14 cellular contexts compared by ENCODE assay signal in the genomic region with DNA sequence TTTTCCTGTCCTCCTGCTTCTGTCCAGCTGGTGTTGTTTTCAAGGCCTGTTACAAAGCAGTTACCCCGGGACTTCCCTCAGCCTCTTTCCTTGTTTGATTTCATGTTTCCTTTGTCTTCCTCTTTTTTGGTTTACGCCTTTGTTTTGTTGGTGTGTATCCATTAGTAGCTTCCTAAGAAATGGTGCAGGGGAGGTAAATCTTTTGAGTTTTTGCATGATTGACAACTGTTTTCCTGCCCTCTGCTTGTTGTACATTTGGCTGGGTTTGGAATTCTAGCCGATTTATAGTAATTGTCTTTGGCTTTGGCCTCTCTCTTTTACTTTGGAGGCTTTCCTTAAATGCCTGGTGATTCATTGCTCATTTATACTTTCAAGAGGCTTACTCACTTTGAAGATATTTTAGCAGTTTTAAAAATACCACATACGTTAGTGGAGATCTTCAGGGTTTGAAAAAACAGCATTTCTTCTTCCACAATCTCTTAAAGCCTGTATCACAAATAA. TPM values are rescaled to one million over a fixed set of nuclear protein-coding genes. Genes with fewer than 3 reads are reported as not detected.
DNase-seq lines count a peak whose midpoint lies in the region; ATAC-seq and TF ChIP-seq lines count a peak whose summit lies in the region.
"Had no signal": no experiment of that assay in that cellular context is flagged by ENCODE, and none has a peak within 500 bp of the region (broad histone marks: within the 10 kb centered on the region; RNA-seq: fewer than 3 reads in every experiment).

No MANE protein-coding gene starts in this region.

- no peaks in the 10 kb centered on the region for H3K4me1 ChIP-seq in right lobe of liver
- H3K4me1 ChIP-seq: BE2C had no signal

- H3K27me3 ChIP-seq in right lobe of liver = no peaks in the 10 kb centered on the region
- H3K27me3 ChIP-seq: BE2C had no signal

- intact Hi-C loops in right lobe of liver (cut with DNase I) = no loop called here

- POLR2A ChIA-PET in AG04449 (lab: Yijun Ruan, JAX) = no interaction called here

- 64% methylated on average over 4 of the region's 4 CpGs for WGBS in right lobe of liver (ENCODE audit: insufficient coverage, low coverage, low lambda C conversion rate, missing lambda C conversion rate)

- H3K27ac ChIP-seq in right lobe of liver = no peak overlapping the region
- H3K27ac ChIP-seq: heart right ventricle had no signal

- DNase-seq in AG04449 (ENCODE audit: low read depth, low spot score) = peak; percentile 71
- DNase-seq in HS-27A (ENCODE audit: low read depth) = peak; percentile 50
- DNase-seq in amniotic stem cell (lab: John Stamatoyannopoulos, UW) = peak; percentile 49
- peak; percentile 34 for DNase-seq in inferior parietal cortex (ENCODE audit: extremely low spot score)
- no peak for DNase-seq in NCI-H524 treated with DMSO at 0.1 percent for 48 hours (lab: John Stamatoyannopoulos, UW)
- no peak for DNase-seq in pons (ENCODE audit: low spot score)
- DNase-seq in right lobe of liver = no peak
- DNase-seq: activated T-cell treated with anti-CD3 and anti-CD28 coated beads for 4 hours, BE2C, heart right ventricle, mucosa of descending colon, NCI-H1417, small intestine had no signal

- H3K4me3 ChIP-seq in AG04449 (ENCODE audit: low read depth, low read length) = no peak overlapping the region
- H3K4me3 ChIP-seq in right lobe of liver = no peak overlapping the region
- H3K4me3 ChIP-seq: heart right ventricle, mucosa of descending colon had no signal

- no peak for TF ChIP-seq POLR2A in right lobe of liver (IDR thresholded peaks at IDR 0.05)

- H3K36me3 ChIP-seq in right lobe of liver = no peaks in the 10 kb centered on the region
- H3K36me3 ChIP-seq: BE2C, heart right ventricle had no signal

- CTCF ChIA-PET in AG04449 (lab: Yijun Ruan, JAX) = interaction anchor here (12.1 kb wide), 1 partner anchor 29 kb away, joined by 384 read pairs; no protein-coding TSS in a partner anchor

- ATAC-seq in GM21360 (IDR thresholded peaks at IDR 0.05; ENCODE audit: unreplicated experiment) (no peak), right lobe of liver (no peak)
- ATAC-seq: heart right ventricle, mucosa of descending colon had no signal

- no peak for TF ChIP-seq CTCF in AG04449 (IDR thresholded peaks at IDR 0.05; ENCODE audit: insufficient read depth, low read length, missing control alignments)
- no peak for TF ChIP-seq CTCF in right lobe of liver (IDR thresholded peaks at IDR 0.05)

- H3K9me3 ChIP-seq in right lobe of liver = no peaks in the 10 kb centered on the region
- H3K9me3 ChIP-seq: BE2C, mucosa of descending colon had no signal

RNA-seq across cellular contexts. Expression of gene DNAH2, which starts 32.8 kb away (rescaled TPM):
- total RNA-seq in right lobe of liver = under 1 TPM; 0.12 to 0.38 (median 0.27) TPM

RNA-seq across cellular contexts. Expression of gene EFNB3, which starts 45.4 kb away (rescaled TPM):
- 1 to 10 TPM in 1 of 6 experiments, under 1 TPM in 5; 0.26 to 1.1 (median 0.83) TPM for total RNA-seq in right lobe of liver

Comparison
In these comparisons a context has a peak if more than half of its experiments do, and no peak if none do; other contexts are left out.
1. DNase-seq: peak in AG04449 (single experiment), HS-27A (single experiment), amniotic stem cell (single experiment) and inferior parietal cortex (single experiment); none in NCI-H524 treated with DMSO at 0.1 percent for 48 hours (single experiment), pons (single experiment) and right lobe of liver (0 of 3).